Comparison of ENCODE assay signal across 12 cellular contexts in genomic region chr11:37504925-37505324, GRCh38.
A peak's percentile ranks its signal among the peaks of the same experiment; 100 is the strongest.
DNase-seq lines count a peak whose midpoint lies in the region; ATAC-seq and TF ChIP-seq lines count a peak whose summit lies in the region.
"Had no signal": no experiment of that assay in that cellular context is flagged by ENCODE, and none has a peak within 500 bp of the region (broad histone marks: within the 10 kb centered on the region; RNA-seq: fewer than 3 reads in every experiment).

No MANE protein-coding gene starts in this region.

- no peaks in the 10 kb centered on the region for H3K79me2 ChIP-seq in KMS-11 (ENCODE audit: insufficient read depth, low read depth)

- no peak overlapping the region for H2AFZ ChIP-seq in KMS-11 (ENCODE audit: low read depth)

- H4K20me1 ChIP-seq in KMS-11 (ENCODE audit: insufficient read depth), result no peaks in the 10 kb centered on the region; the same call in 1 of the 2 replicates

- no peaks in the 10 kb centered on the region for H3K36me3 ChIP-seq in KMS-11 (ENCODE audit: insufficient read depth)

- no peak overlapping the region; the same call in 1 of the 2 replicates for H3K9ac ChIP-seq in KMS-11

- H3K4me1 ChIP-seq in KMS-11 (ENCODE audit: low read depth, poor library complexity, severe bottlenecking), result peaks cover 58% of the 10 kb centered on the region

- H3K4me3 ChIP-seq in KMS-11 (IDR thresholded peaks at IDR 0.05; ENCODE audit: insufficient read depth, low read depth, low read length), result no peak overlapping the region
- no peak overlapping the region for H3K4me3 ChIP-seq in astrocyte of the spinal cord (ENCODE audit: low read depth, low read length)

- peak overlapping the region; percentile 81 for H3K4me2 ChIP-seq in KMS-11

- no peaks in the 10 kb centered on the region for H3K27me3 ChIP-seq in KMS-11 (ENCODE audit: insufficient read depth, low read depth)

- TF ChIP-seq CTCF in KMS-11 (conservative IDR thresholded peaks at IDR 0.05; ENCODE audit: low read depth, low read length) (no peak), astrocyte of the spinal cord (IDR thresholded peaks at IDR 0.05; ENCODE audit: low read depth, low read length) (no peak)

- intact Hi-C loops in Right ventricle myocardium superior (cut with DNase I), result no loop called here

- ATAC-seq in Right ventricle myocardium superior (ENCODE audit: poor library complexity), result no peak
- ATAC-seq: activated CD8-positive, alpha-beta T cell treated with anti-CD3 and anti-CD28 coated beads, Interleukin-2, amount 10 ng/mL, durations not matched to agents 7 days and 5 days had no signal

- H3K27ac ChIP-seq in KMS-11, result peak overlapping the region; percentile 47

- peak; percentile 47 for DNase-seq in AG08396 (ENCODE audit: low spot score)
- DNase-seq in astrocyte of the spinal cord (ENCODE audit: low read depth, low spot score), result peak; percentile 77
- peak; percentile 99 for DNase-seq in kidney tubule cell (ENCODE audit: low spot score)
- DNase-seq in NCI-H524 (lab: John Stamatoyannopoulos, UW), result no peak
- DNase-seq in SKM-1 treated with dmso at 0.1 percent for 144 hours (lab: John Stamatoyannopoulos, UW; ENCODE audit: unreplicated experiment), result no peak
- no peak for DNase-seq in Right ventricle myocardium superior
- no peak for DNase-seq in T-helper 1 cell
- DNase-seq: activated CD8-positive, alpha-beta T cell treated with anti-CD3 and anti-CD28 coated beads, Interleukin-2, amount 10 ng/mL, durations not matched to agents 7 days and 5 days; activated naive CD8-positive, alpha-beta T cell treated with anti-CD3 and anti-CD28 coated beads for 36 hours; NCI-H510A treated with DMSO at 0.1 percent for 48 hours; stimulated activated naive CD4-positive, alpha-beta T cell had no signal

- in situ Hi-C loops in astrocyte of the spinal cord (cut with HindIII; ENCODE audit: low sequenced_read_pairs), result no loop called here

Comparison
In these comparisons a context has a peak if more than half of its experiments do, and no peak if none do; other contexts are left out.
1. DNase-seq: peak in AG08396 (single experiment), astrocyte of the spinal cord (single experiment) and kidney tubule cell (single experiment); none in NCI-H524 (0 of 2), SKM-1 treated with dmso at 0.1 percent for 144 hours (single experiment), Right ventricle myocardium superior (single experiment) and T-helper 1 cell (0 of 5).